ENCODE assay signal across 17 cellular contexts in the genomic region with DNA sequence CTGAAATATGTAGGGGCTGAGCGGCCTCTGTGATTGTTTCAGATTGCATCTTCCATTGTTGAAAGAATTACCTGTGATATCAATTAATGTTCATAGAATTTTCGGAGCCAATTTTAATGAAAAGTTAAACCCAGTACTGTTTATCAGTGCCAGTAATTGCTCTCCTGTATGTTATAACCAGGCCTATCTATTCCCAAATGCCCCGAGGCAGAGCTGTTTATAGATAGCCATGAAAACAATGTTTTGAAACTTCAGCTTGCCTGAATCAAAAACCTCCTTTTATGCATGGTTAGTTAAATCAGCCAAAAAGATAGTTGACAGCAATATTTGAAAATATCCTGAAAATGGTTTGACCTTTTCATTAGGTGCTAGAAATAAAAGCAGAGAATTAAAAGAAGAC. TPM values are rescaled to one million over a fixed set of nuclear protein-coding genes. Genes with fewer than 3 reads are reported as not detected.
A peak's percentile ranks its signal among the peaks of the same experiment; 100 is the strongest.
DNase-seq lines count a peak whose midpoint lies in the region; ATAC-seq and TF ChIP-seq lines count a peak whose summit lies in the region.
"Had no signal": no experiment of that assay in that cellular context is flagged by ENCODE, and none has a peak within 500 bp of the region (broad histone marks: within the 10 kb centered on the region; RNA-seq: fewer than 3 reads in every experiment).

No MANE protein-coding gene starts in this region.

- no peaks in the 10 kb centered on the region for H3K9me3 ChIP-seq in Karpas-422 (ENCODE audit: low read length)

- peak overlapping the region; percentile 75 for H3K18ac ChIP-seq in mesendoderm (ENCODE audit: low read length)

- H3K27ac Mint-ChIP-seq in GM23338 = no peak overlapping the region; the same call in 1 of the 2 replicates
- H3K27ac Mint-ChIP-seq: CD4-positive, alpha-beta T cell had no signal

- no peak for TF ChIP-seq CTCF in 22Rv1 (IDR thresholded peaks at IDR 0.05)
- TF ChIP-seq CTCF in GM23338 (conservative IDR thresholded peaks at IDR 0.05; ENCODE audit: low read depth in 2 of 2) = no peak

- H3K27me3 ChIP-seq in GM23338 (ENCODE audit: insufficient read depth) (no peaks in the 10 kb centered on the region), mesendoderm (ENCODE audit: insufficient read depth, low read length, poor library complexity) (no peaks in the 10 kb centered on the region), Karpas-422 (ENCODE audit: low read length) (no peaks in the 10 kb centered on the region)

- ATAC-seq in GM23338 = no peak
- ATAC-seq: HepG2, Panc1 had no signal

- no peak overlapping the region for H4K5ac ChIP-seq in mesendoderm (ENCODE audit: low read length)

- H3K36me3 ChIP-seq in GM23338 (ENCODE audit: insufficient read depth) (no peaks in the 10 kb centered on the region), mesendoderm (ENCODE audit: control insufficient read depth, insufficient read depth, low read length) (no peaks in the 10 kb centered on the region), Karpas-422 (ENCODE audit: insufficient read depth, low read length) (no peaks in the 10 kb centered on the region)

- H3K27ac ChIP-seq in 22Rv1 (peak overlapping the region; percentile 18; the same call in 1 of the 2 replicates), GM23338 (ENCODE audit: low read depth) (peak overlapping the region; percentile 33), mesendoderm (ENCODE audit: low read depth, low read length) (no peak overlapping the region), Karpas-422 (ENCODE audit: low read length) (no peak overlapping the region)
- H3K27ac ChIP-seq: KMS-11 had no signal

- no peak overlapping the region for H3K56ac ChIP-seq in mesendoderm (ENCODE audit: low read length)

- H3F3A ChIP-seq in GM23338 (replicated peaks; ENCODE audit: low read depth) = no peaks in the 10 kb centered on the region

- H4K20me1 ChIP-seq in GM23338 (replicated peaks; ENCODE audit: insufficient read depth) (no peaks in the 10 kb centered on the region), Karpas-422 (ENCODE audit: insufficient read depth, low read depth, low read length) (no peaks in the 10 kb centered on the region)

- DNase-seq in GM23338 (ENCODE audit: low spot score) (no peak), RPMI7951 (ENCODE audit: low read depth) (peak; percentile 56), mesendoderm (peak; percentile 35), NCI-H82 treated with DMSO at 0.1 percent for 48 hours (lab: John Stamatoyannopoulos, UW; ENCODE audit: unreplicated experiment) (no peak), Ammon's horn (ENCODE audit: low spot score) (no peak), Karpas-422 (no peak), SHP77 (lab: John Stamatoyannopoulos, UW) (no peak)
- DNase-seq: CD4-positive, alpha-beta T cell; DND-41; GF-D8; NCI-H345; NCI-H748 treated with DMSO at 0.1 percent for 48 hours; SHP77 treated with DMSO at 0.1 percent for 48 hours had no signal

- no peak overlapping the region for H2BK15ac ChIP-seq in mesendoderm (replicated peaks; ENCODE audit: low read depth)

- H2AFZ ChIP-seq in GM23338 (peak overlapping the region; percentile 2; the same call in 1 of the 2 replicates), Karpas-422 (ENCODE audit: low read length) (no peak overlapping the region)

- no CpG with 5 or more reads among the region's 3 CpGs for WGBS in mesendoderm (ENCODE audit: extremely low coverage, insufficient coverage, low lambda C conversion rate)

- H3K4me3 Mint-ChIP-seq in GM23338 = no peak overlapping the region
- H3K4me3 Mint-ChIP-seq: CD4-positive, alpha-beta T cell had no signal

- no peaks in the 10 kb centered on the region for H3K9me3 Mint-ChIP-seq in GM23338
- H3K9me3 Mint-ChIP-seq: CD4-positive, alpha-beta T cell had no signal

- no peak overlapping the region for H2BK120ac ChIP-seq in mesendoderm (ENCODE audit: low read depth, low read length)

- no peak overlapping the region for H3K4me2 ChIP-seq in GM23338
- H3K4me2 ChIP-seq in mesendoderm (ENCODE audit: low read length) = no peak overlapping the region
- H3K4me2 ChIP-seq in Karpas-422 (ENCODE audit: low read depth, low read length, poor library complexity, severe bottlenecking) = no peak overlapping the region
- H3K4me2 ChIP-seq: KMS-11 had no signal

- H3K9me2 ChIP-seq in GM23338 (ENCODE audit: insufficient read depth) (no peaks in the 10 kb centered on the region), Karpas-422 (replicated peaks; ENCODE audit: insufficient read depth, low read length) (no peaks in the 10 kb centered on the region)

- peaks cover 17% of the 10 kb centered on the region; the same call in 2 of the 3 replicates for H3K4me1 Mint-ChIP-seq in GM23338

- H3K9ac ChIP-seq in mesendoderm (ENCODE audit: low read length) = no peak overlapping the region
- no peak overlapping the region for H3K9ac ChIP-seq in Karpas-422 (ENCODE audit: low read length)
- H3K9ac ChIP-seq: KMS-11 had no signal

- H3K79me2 ChIP-seq in GM23338 (replicated peaks; ENCODE audit: insufficient read depth) (no peaks in the 10 kb centered on the region), mesendoderm (ENCODE audit: control insufficient read depth, insufficient read depth, low read length) (no peaks in the 10 kb centered on the region), Karpas-422 (ENCODE audit: low read length) (no peaks in the 10 kb centered on the region)

- no peak overlapping the region for H3K4me3 ChIP-seq in GM23338
- H3K4me3 ChIP-seq in mesendoderm (ENCODE audit: low read length) = no peak overlapping the region
- no peak overlapping the region for H3K4me3 ChIP-seq in Karpas-422 (ENCODE audit: low read length)

- H4K8ac ChIP-seq in mesendoderm (ENCODE audit: low read depth, low read length) = no peak overlapping the region

- H3K36me3 Mint-ChIP-seq in GM23338 (ENCODE audit: low read depth) = no peaks in the 10 kb centered on the region

- H3K27me3 Mint-ChIP-seq in GM23338 (ENCODE audit: insufficient read depth, low read depth, poor library complexity) = peaks cover 3% of the 10 kb centered on the region
- H3K27me3 Mint-ChIP-seq: CD4-positive, alpha-beta T cell had no signal

- no peak overlapping the region for H2BK5ac ChIP-seq in mesendoderm (ENCODE audit: low read length)

- H3K79me1 ChIP-seq in mesendoderm (ENCODE audit: low read length) = no peaks in the 10 kb centered on the region

- no peak overlapping the region for H3K23ac ChIP-seq in mesendoderm (ENCODE audit: low read length)

- H3K4ac ChIP-seq in mesendoderm (ENCODE audit: low read depth, low read length) = no peak overlapping the region

- H2AK5ac ChIP-seq in mesendoderm (ENCODE audit: low read length) = no peak overlapping the region

- peaks cover 12% of the 10 kb centered on the region for H3K4me1 ChIP-seq in GM23338 (ENCODE audit: insufficient read depth)
- H3K4me1 ChIP-seq in mesendoderm (ENCODE audit: control insufficient read depth, low read depth, low read length) = no peaks in the 10 kb centered on the region
- no peaks in the 10 kb centered on the region for H3K4me1 ChIP-seq in Karpas-422 (ENCODE audit: low read length)

TF ChIP-seq in GM23338, 12 proteins besides CTCF, POLR2A, EP300 and RAD21 (continues in another document):
- TF ChIP-seq, protein P1, sequence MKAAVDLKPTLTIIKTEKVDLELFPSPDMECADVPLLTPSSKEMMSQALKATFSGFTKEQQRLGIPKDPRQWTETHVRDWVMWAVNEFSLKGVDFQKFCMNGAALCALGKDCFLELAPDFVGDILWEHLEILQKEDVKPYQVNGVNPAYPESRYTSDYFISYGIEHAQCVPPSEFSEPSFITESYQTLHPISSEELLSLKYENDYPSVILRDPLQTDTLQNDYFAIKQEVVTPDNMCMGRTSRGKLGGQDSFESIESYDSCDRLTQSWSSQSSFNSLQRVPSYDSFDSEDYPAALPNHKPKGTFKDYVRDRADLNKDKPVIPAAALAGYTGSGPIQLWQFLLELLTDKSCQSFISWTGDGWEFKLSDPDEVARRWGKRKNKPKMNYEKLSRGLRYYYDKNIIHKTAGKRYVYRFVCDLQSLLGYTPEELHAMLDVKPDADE (IDR thresholded peaks at IDR 0.05) = no peak
- no peak for TF ChIP-seq NANOG (IDR thresholded peaks at IDR 0.05; ENCODE audit: borderline replicate concordance)

RNA-seq across cellular contexts. Expression of a gene that starts 50.1 kb away (rescaled TPM):
- total RNA-seq in GM23338 (2014; rRNA removed; shearing (Covaris generic)) = 11.0 and 18.5 TPM in 2 replicates
- polyA plus RNA-seq in GM23338 (2016; fragmentation: Nextera tagmentation; extraction: Ambion mirVana) = 5.7 and 8.3 TPM in 2 replicates
- 15.5 and 21.1 TPM in 2 replicates for total RNA-seq in RPMI7951 (2014; rRNA removed; shearing (Covaris generic))
- 2.6 TPM for polyA plus RNA-seq in mesendoderm (2013, experiment 1 of 2)
- polyA plus RNA-seq in mesendoderm (2013, experiment 2 of 2) = 2.6 TPM
- 1.7 and 5.2 TPM in 2 replicates for total RNA-seq in Karpas-422 (2014; rRNA removed; shearing (Covaris generic); ENCODE audit: low replicate concordance)

Comparison
In these comparisons a context has a peak if more than half of its experiments do, and no peak if none do; other contexts are left out.
1. H3K27ac ChIP-seq: peak in 22Rv1 (single experiment) and GM23338 (single experiment); none in mesendoderm (single experiment) and Karpas-422 (single experiment).
2. DNase-seq: peak in RPMI7951 (single experiment) and mesendoderm (single experiment); none in GM23338 (single experiment), NCI-H82 treated with DMSO at 0.1 percent for 48 hours (single experiment), Ammon's horn (single experiment), Karpas-422 (single experiment) and SHP77 (0 of 2).